1 cellular context compared by ENCODE assay signal in the genomic region with DNA sequence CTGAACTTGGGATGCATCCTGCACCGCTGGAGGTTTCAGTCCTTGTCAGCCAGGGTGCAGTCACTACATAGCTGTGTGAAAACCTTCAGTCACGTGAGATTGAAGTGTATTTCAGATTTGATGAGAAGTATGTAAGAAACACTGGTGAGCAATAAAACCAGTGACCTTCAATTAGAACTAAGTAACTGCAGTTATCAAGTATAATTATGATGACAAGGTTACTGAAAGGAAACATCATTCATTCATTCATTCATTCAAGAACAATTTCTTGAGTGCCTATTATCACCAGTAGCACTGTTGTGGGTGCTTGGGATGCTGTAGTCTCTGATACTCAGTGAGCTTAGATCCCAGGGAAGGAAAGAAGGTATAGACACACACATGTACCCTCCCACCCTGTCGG.
TF ChIP-seq lines count a peak whose summit lies in the region.

No MANE protein-coding gene starts in this region.

TF ChIP-seq in WTC11, 78 proteins besides CTCF, POLR2A, EP300 and RAD21 (continued from another document):
- TF ChIP-seq, protein P1, sequence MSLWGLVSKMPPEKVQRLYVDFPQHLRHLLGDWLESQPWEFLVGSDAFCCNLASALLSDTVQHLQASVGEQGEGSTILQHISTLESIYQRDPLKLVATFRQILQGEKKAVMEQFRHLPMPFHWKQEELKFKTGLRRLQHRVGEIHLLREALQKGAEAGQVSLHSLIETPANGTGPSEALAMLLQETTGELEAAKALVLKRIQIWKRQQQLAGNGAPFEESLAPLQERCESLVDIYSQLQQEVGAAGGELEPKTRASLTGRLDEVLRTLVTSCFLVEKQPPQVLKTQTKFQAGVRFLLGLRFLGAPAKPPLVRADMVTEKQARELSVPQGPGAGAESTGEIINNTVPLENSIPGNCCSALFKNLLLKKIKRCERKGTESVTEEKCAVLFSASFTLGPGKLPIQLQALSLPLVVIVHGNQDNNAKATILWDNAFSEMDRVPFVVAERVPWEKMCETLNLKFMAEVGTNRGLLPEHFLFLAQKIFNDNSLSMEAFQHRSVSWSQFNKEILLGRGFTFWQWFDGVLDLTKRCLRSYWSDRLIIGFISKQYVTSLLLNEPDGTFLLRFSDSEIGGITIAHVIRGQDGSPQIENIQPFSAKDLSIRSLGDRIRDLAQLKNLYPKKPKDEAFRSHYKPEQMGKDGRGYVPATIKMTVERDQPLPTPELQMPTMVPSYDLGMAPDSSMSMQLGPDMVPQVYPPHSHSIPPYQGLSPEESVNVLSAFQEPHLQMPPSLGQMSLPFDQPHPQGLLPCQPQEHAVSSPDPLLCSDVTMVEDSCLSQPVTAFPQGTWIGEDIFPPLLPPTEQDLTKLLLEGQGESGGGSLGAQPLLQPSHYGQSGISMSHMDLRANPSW (CRISPR knock-in tag; conservative IDR thresholded peaks at IDR 0.05; ENCODE audit: low read depth), result no peak
